ENCODE assay signal across 8 cellular contexts in the genomic region with DNA sequence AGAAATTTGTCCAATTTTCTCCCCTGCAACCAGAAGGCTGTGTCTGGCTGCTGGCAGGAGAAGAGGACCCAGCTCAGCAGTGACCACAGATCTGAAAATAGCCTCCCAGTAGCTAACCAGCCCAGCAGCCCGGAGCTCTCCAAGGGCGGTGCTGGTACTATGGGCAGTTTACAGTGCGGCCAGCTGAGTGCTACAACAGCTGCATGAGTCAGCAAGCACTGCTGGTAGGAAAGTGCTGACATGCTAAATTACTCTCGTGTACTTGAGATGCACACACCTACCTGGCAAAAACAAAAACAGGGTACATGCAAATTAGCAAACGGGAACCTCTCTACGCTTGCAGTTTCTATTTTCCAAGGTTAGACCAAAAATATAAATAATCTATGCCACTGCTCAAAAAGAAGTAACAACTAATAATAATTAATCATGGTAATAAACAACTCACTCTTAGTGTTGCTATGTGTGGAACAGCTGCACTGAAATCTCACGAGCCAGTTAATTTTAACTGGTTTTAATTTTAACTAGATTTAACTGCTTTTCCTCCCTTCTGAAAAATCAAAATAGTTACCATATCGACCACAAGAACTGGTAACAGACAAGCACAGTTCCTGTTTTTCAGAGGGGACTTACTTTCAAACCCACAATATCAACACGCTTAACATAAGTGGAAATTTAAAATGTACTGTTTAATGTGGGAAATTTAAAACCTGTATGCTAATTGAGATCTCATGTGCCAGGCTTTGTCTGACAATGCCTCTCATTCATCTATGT. TPM values are rescaled to one million over a fixed set of nuclear protein-coding genes. Genes with fewer than 3 reads are reported as not detected.
DNase-seq lines count a peak whose midpoint lies in the region; ATAC-seq and TF ChIP-seq lines count a peak whose summit lies in the region.

No MANE protein-coding gene starts in this region.

- peak overlapping the region; percentile 79 for H3K4me3 Mint-ChIP-seq in activated CD8-positive, alpha-beta memory T cell treated with anti-CD3 and anti-CD28 coated beads, Interleukin-2, amount 10 ng/mL, durations not matched to agents 7 days and 5 days

- peak; percentile 38 for DNase-seq in AG09319 (ENCODE audit: extremely low read depth, low read depth)
- peak; percentile 54 for DNase-seq in NCI-H510A (lab: John Stamatoyannopoulos, UW)
- peak; percentile 86 for DNase-seq in activated CD8-positive, alpha-beta memory T cell treated with anti-CD3 and anti-CD28 coated beads, Interleukin-2, amount 10 ng/mL, durations not matched to agents 7 days and 5 days
- peak; percentile 84 for DNase-seq in epithelial cell of proximal tubule (ENCODE audit: low read depth)
- peak; percentile 60 to 83 (median 66) for DNase-seq in mucosa of descending colon

- H3K36me3 ChIP-seq in mucosa of descending colon (ENCODE audit: low read depth) (no peaks in the 10 kb centered on the region), thymus (ENCODE audit: control insufficient read depth, insufficient read depth) (peaks cover under 1% of the 10 kb centered on the region)

- H3K4me3 ChIP-seq in epithelial cell of proximal tubule (ENCODE audit: low read depth, low read length) (peak overlapping the region; percentile 16), mucosa of descending colon (no peak overlapping the region), thymus (ENCODE audit: low read length) (peak overlapping the region; percentile 36)

- TF ChIP-seq CTCF in AG09319 (IDR thresholded peaks at IDR 0.05; ENCODE audit: low read depth, low read length), result no peak
- no peak for TF ChIP-seq CTCF in epithelial cell of proximal tubule (conservative IDR thresholded peaks at IDR 0.05; ENCODE audit: low read depth, low read length)
- TF ChIP-seq CTCF in mucosa of descending colon (IDR thresholded peaks at IDR 0.05), result no peak

- H3K9me3 Mint-ChIP-seq in activated CD8-positive, alpha-beta memory T cell treated with anti-CD3 and anti-CD28 coated beads, Interleukin-2, amount 10 ng/mL, durations not matched to agents 7 days and 5 days (ENCODE audit: low read depth), result no peaks in the 10 kb centered on the region

- peak; percentile 71 for ATAC-seq in GM18861 (IDR thresholded peaks at IDR 0.05; ENCODE audit: unreplicated experiment)
- ATAC-seq in HG03045 (IDR thresholded peaks at IDR 0.05; ENCODE audit: unreplicated experiment), result peak; percentile 66
- ATAC-seq in activated CD8-positive, alpha-beta memory T cell treated with anti-CD3 and anti-CD28 coated beads, Interleukin-2, amount 10 ng/mL, durations not matched to agents 7 days and 5 days, result peak; percentile 69
- ATAC-seq in mucosa of descending colon, result peak; percentile 90

- CTCF ChIA-PET in activated CD8-positive, alpha-beta memory T cell treated with anti-CD3 and anti-CD28 coated beads, Interleukin-2, amount 10 ng/mL, durations not matched to agents 7 days and 5 days (lab: Charles Lee), result interaction anchor here (0.8 to 15.2 kb wide), 18 partner anchors 10 to 346 kb away, joined by 3 to 258 read pairs (median 6); partner anchors contain the start of gene BACH2

- peaks cover 10% of the 10 kb centered on the region for H3K27me3 Mint-ChIP-seq in activated CD8-positive, alpha-beta memory T cell treated with anti-CD3 and anti-CD28 coated beads, Interleukin-2, amount 10 ng/mL, durations not matched to agents 7 days and 5 days

- 3% methylated on average over 9 of the region's 9 CpGs for WGBS in thymus

- H3K36me3 Mint-ChIP-seq in activated CD8-positive, alpha-beta memory T cell treated with anti-CD3 and anti-CD28 coated beads, Interleukin-2, amount 10 ng/mL, durations not matched to agents 7 days and 5 days, result peaks cover 16% of the 10 kb centered on the region

- no peaks in the 10 kb centered on the region for H3K9me3 ChIP-seq in mucosa of descending colon
- H3K9me3 ChIP-seq in thymus (ENCODE audit: control insufficient read depth), result no peaks in the 10 kb centered on the region

- H3K27me3 ChIP-seq in thymus (ENCODE audit: control insufficient read depth, insufficient read depth), result no peaks in the 10 kb centered on the region

- H3K4me1 Mint-ChIP-seq in activated CD8-positive, alpha-beta memory T cell treated with anti-CD3 and anti-CD28 coated beads, Interleukin-2, amount 10 ng/mL, durations not matched to agents 7 days and 5 days, result peaks cover 59% of the 10 kb centered on the region

- peak overlapping the region; percentile 81 for H3K27ac ChIP-seq in thymus (ENCODE audit: low read depth)

- no peaks in the 10 kb centered on the region for H3K4me1 ChIP-seq in mucosa of descending colon (ENCODE audit: low read depth)
- peaks cover 20% of the 10 kb centered on the region for H3K4me1 ChIP-seq in thymus (ENCODE audit: control insufficient read depth, insufficient read depth, low read length)

- intact Hi-C loops in mucosa of descending colon (cut with DNase I, micrococcal nuclease), result no loop called here

- H3K27ac Mint-ChIP-seq in activated CD8-positive, alpha-beta memory T cell treated with anti-CD3 and anti-CD28 coated beads, Interleukin-2, amount 10 ng/mL, durations not matched to agents 7 days and 5 days, result peak overlapping the region; percentile 93

RNA-seq across cellular contexts. Expression of gene BACH2, which starts 10.8 kb away (rescaled TPM):
- total RNA-seq in activated CD8-positive, alpha-beta memory T cell treated with anti-CD3 and anti-CD28 coated beads, Interleukin-2, amount 10 ng/mL, durations not matched to agents 7 days and 5 days, result 10 to 100 TPM; 21.5 to 22.6 TPM
- total RNA-seq in epithelial cell of proximal tubule, result 0.58 and 0.69 TPM in 2 replicates
- 1 to 10 TPM in 2 of 3 donors, under 1 TPM in 1; 0.96 to 1.6 (median 1.2) TPM for total RNA-seq in mucosa of descending colon
- 12.7 TPM for polyA plus RNA-seq in thymus

Comparison
In these comparisons a context has a peak if more than half of its experiments do, and no peak if none do; other contexts are left out.
1. RNA of gene BACH2, which starts 10.8 kb away (total RNA-seq): 21.5 to 22.6 TPM in activated CD8-positive, alpha-beta memory T cell treated with anti-CD3 and anti-CD28 coated beads, Interleukin-2, amount 10 ng/mL, durations not matched to agents 7 days and 5 days; 0.96 to 1.6 TPM in mucosa of descending colon and 0.58 to 0.69 TPM in epithelial cell of proximal tubule; every median in the first group is over 4 times any median in the second.
2. Peak in every context shown above with its lines, with median percentiles within 50 percentile points of each other: DNase-seq and ATAC-seq.